ENCODE assay signal across 24 cellular contexts in genomic region chr20:41837669-41838224, GRCh38.
"Had no signal": no experiment of that assay in that cellular context is flagged by ENCODE, and none has a peak within 500 bp of the region (broad histone marks: within the 10 kb centered on the region; RNA-seq: fewer than 3 reads in every experiment).

No MANE protein-coding gene starts in this region.

- H3K27ac ChIP-seq: breast epithelium, colonic mucosa, dorsolateral prefrontal cortex, esophagus muscularis mucosa, suprapubic skin, transverse colon had no signal

- ATAC-seq: activated T-cell treated with anti-CD3 and anti-CD28 coated beads, Interleukin-2, amount 50 U/mL, for 72 hours; effector memory CD8-positive, alpha-beta T cell; natural killer cell treated with Interleukin-12 subunit alpha and Interleukin-12 subunit beta and Interleukin-15 and Interleukin-18, amount 100 ng/mL, for 72 hours; sciatic nerve; stimulated activated effector memory CD8-positive, alpha-beta T cell treated with anti-CD3 and anti-CD28 coated beads, Interleukin-12 subunit alpha, Interleukin-12 subunit beta, amount 100 ng/mL, for 72 hours; stimulated activated naive CD8-positive, alpha-beta T cell treated with anti-CD3 and anti-CD28 coated beads, Interleukin-15, amount 100 ng/mL, for 72 hours had no signal

- H3K4me1 ChIP-seq: breast epithelium, colonic mucosa, esophagus muscularis mucosa, suprapubic skin, transverse colon had no signal

- H3K27me3 ChIP-seq: breast epithelium, colonic mucosa, transverse colon had no signal

- FAIRE-seq: frontal cortex, small intestine, urothelium cell line had no signal

- DNase-seq: activated B cell treated with CpG ODN at 0.5 μM for 24 hours; activated CD4-positive, alpha-beta T cell treated with anti-CD3 and anti-CD28 coated beads for 4 hours; activated CD4-positive, alpha-beta T cell treated with anti-CD3 and anti-CD28 coated beads, Interleukin-2, amount 50 U/mL, for 48 hours; activated effector memory CD4-positive, alpha-beta T cell treated with Interleukin-2 at 50 U/mL for 16 hours; activated naive CD4-positive, alpha-beta T cell treated with anti-CD3 and anti-CD28 coated beads for 36 hours; activated naive CD8-positive, alpha-beta T cell treated with anti-CD3 and anti-CD28 coated beads, Interleukin-2, amount 10 ng/mL, durations not matched to agents 7 days and 5 days; activated T-cell treated with anti-CD3 and anti-CD28 coated beads, Interleukin-2, amount 50 U/mL, for 72 hours; amniotic stem cell; colonic mucosa; dorsolateral prefrontal cortex; effector memory CD8-positive, alpha-beta T cell; small intestine; stimulated activated CD4-positive, alpha-beta T cell treated with anti-CD3 and anti-CD28 coated beads, Interleukin-2, amount 100 ng/mL, for 24 hours; stimulated activated naive CD8-positive, alpha-beta T cell treated with anti-CD3 and anti-CD28 coated beads, Interleukin-15, amount 100 ng/mL, for 72 hours; T-helper 9 cell; transverse colon had no signal

- H3K4me3 ChIP-seq: breast epithelium, colonic mucosa, dorsolateral prefrontal cortex, esophagus muscularis mucosa, suprapubic skin, transverse colon had no signal

- H3K36me3 ChIP-seq: breast epithelium, colonic mucosa, esophagus muscularis mucosa, suprapubic skin, transverse colon had no signal

- H3K9me3 ChIP-seq: breast epithelium, colonic mucosa, esophagus muscularis mucosa, suprapubic skin, transverse colon had no signal
